11 cellular contexts compared by ENCODE assay signal in genomic region chr3:82496890-82497560, GRCh38.
DNase-seq lines count a peak whose midpoint lies in the region; ATAC-seq, FAIRE-seq and TF ChIP-seq lines count a peak whose summit lies in the region.
"Had no signal": no experiment of that assay in that cellular context is flagged by ENCODE, and none has a peak within 500 bp of the region (broad histone marks: within the 10 kb centered on the region; RNA-seq: fewer than 3 reads in every experiment).

No MANE protein-coding gene starts in this region.

- H3K4me3 Mint-ChIP-seq in WTC11 = no peak overlapping the region
- H3K4me3 Mint-ChIP-seq: memory B cell had no signal

- H3K56ac ChIP-seq in mesendoderm (ENCODE audit: low read length) = no peak overlapping the region

- H3K27ac Mint-ChIP-seq in WTC11 = no peak overlapping the region
- H3K27ac Mint-ChIP-seq: memory B cell had no signal

- no peak overlapping the region for H3K9ac ChIP-seq in mesendoderm (ENCODE audit: low read length)

- H3K27ac ChIP-seq in mesendoderm (ENCODE audit: low read depth, low read length) = no peak overlapping the region
- H3K27ac ChIP-seq: brain microvascular endothelial cell had no signal

- DNase-seq in Jurkat, Clone E6-1 (ENCODE audit: low read depth, low spot score) = peak; percentile 51
- DNase-seq in WTC11 (ENCODE audit: low spot score) (peak; percentile 36), mesendoderm (peak; percentile 68), NCI-H510A (lab: John Stamatoyannopoulos, UW) (no peak)
- no peak for DNase-seq in stimulated activated CD4-positive, alpha-beta T cell treated with anti-CD3 and anti-CD28 coated beads, Interleukin-1b, Interleukin-23, amount 100 ng/mL, for 48 hours
- DNase-seq in activated CD8-positive, alpha-beta memory T cell treated with anti-CD3 and anti-CD28 coated beads, Interleukin-2, amount 50 U/mL, for 48 hours = no peak
- DNase-seq: brain microvascular endothelial cell, NCI-H526 treated with DMSO at 0.1 percent for 48 hours had no signal

- FAIRE-seq in G401.6 (lab: Jason Lieb, UNC) = peak; percentile 56

- H3K4me1 ChIP-seq in mesendoderm (ENCODE audit: control insufficient read depth, low read depth, low read length) = no peaks in the 10 kb centered on the region

- no peaks in the 10 kb centered on the region for H3K36me3 ChIP-seq in mesendoderm (ENCODE audit: control insufficient read depth, insufficient read depth, low read length)
- H3K36me3 ChIP-seq: brain microvascular endothelial cell had no signal

- peak; percentile 86 for ATAC-seq in WTC11
- no peak for ATAC-seq in HG02763 (IDR thresholded peaks at IDR 0.05; ENCODE audit: unreplicated experiment)

- no peak overlapping the region for H3K4me3 ChIP-seq in Jurkat, Clone E6-1 (ENCODE audit: low read length)
- H3K4me3 ChIP-seq in mesendoderm (ENCODE audit: low read length) = no peak overlapping the region

- no peaks in the 10 kb centered on the region for H3K27me3 ChIP-seq in mesendoderm (ENCODE audit: insufficient read depth, low read length, poor library complexity)
- H3K27me3 ChIP-seq: brain microvascular endothelial cell had no signal

- no peak; the same call in 1 of the 2 replicates for TF ChIP-seq CTCF in WTC11 (IDR thresholded peaks at IDR 0.05)

- H3K18ac ChIP-seq in mesendoderm (ENCODE audit: low read length) = no peak overlapping the region

- H3K79me2 ChIP-seq in mesendoderm (ENCODE audit: control insufficient read depth, insufficient read depth, low read length) = no peaks in the 10 kb centered on the region

- no peak overlapping the region for H4K8ac ChIP-seq in mesendoderm (ENCODE audit: low read depth, low read length)

- no peak overlapping the region for H2BK15ac ChIP-seq in mesendoderm (replicated peaks; ENCODE audit: low read depth)

- no peak overlapping the region for H2BK5ac ChIP-seq in mesendoderm (ENCODE audit: low read length)

- no peaks in the 10 kb centered on the region for H3K79me1 ChIP-seq in mesendoderm (ENCODE audit: low read length)

- H3K36me3 Mint-ChIP-seq in WTC11 = no peaks in the 10 kb centered on the region
- H3K36me3 Mint-ChIP-seq: memory B cell had no signal

- WGBS in mesendoderm (ENCODE audit: extremely low coverage, insufficient coverage, low lambda C conversion rate) = no CpG with 5 or more reads among the region's 8 CpGs

- POLR2A ChIA-PET in WTC11 (lab: Charles Lee) = no interaction called here

- H2BK120ac ChIP-seq in mesendoderm (ENCODE audit: low read depth, low read length) = no peak overlapping the region

- no peak overlapping the region for H3K4ac ChIP-seq in mesendoderm (ENCODE audit: low read depth, low read length)

- no peak overlapping the region for H2AK5ac ChIP-seq in mesendoderm (ENCODE audit: low read length)

- no peaks in the 10 kb centered on the region for H3K9me3 Mint-ChIP-seq in WTC11

- H3K4me1 Mint-ChIP-seq in WTC11 = peaks cover 2% of the 10 kb centered on the region
- H3K4me1 Mint-ChIP-seq: memory B cell had no signal

- H3K23ac ChIP-seq in mesendoderm (ENCODE audit: low read length) = no peak overlapping the region

- no peak overlapping the region for H3K4me2 ChIP-seq in mesendoderm (ENCODE audit: low read length)

- no peaks in the 10 kb centered on the region for H3K27me3 Mint-ChIP-seq in WTC11 (ENCODE audit: low read depth)
- H3K27me3 Mint-ChIP-seq: memory B cell had no signal

- CTCF ChIA-PET in WTC11 (lab: Charles Lee) = interaction anchor here (0.5 to 1.1 kb wide), 5 partner anchors 11 to 220 kb away, joined by 3 to 4 read pairs (median 3); no protein-coding TSS in a partner anchor

- H4K5ac ChIP-seq in mesendoderm (ENCODE audit: low read length) = no peak overlapping the region

TF ChIP-seq in WTC11, 78 proteins besides CTCF, POLR2A, EP300 and RAD21:
- no peak for TF ChIP-seq SOX15 (CRISPR knock-in tag; IDR thresholded peaks at IDR 0.05)
- no peak for TF ChIP-seq ZNF263 (CRISPR knock-in tag; IDR thresholded peaks at IDR 0.05; ENCODE audit: low read depth)
- TF ChIP-seq TP53 (CRISPR knock-in tag; IDR thresholded peaks at IDR 0.05) = no peak
- no peak for TF ChIP-seq ETV6 (CRISPR knock-in tag; IDR thresholded peaks at IDR 0.05)
- no peak for TF ChIP-seq NR2C2 (CRISPR knock-in tag; IDR thresholded peaks at IDR 0.05)
- no peak for TF ChIP-seq ZNF416 (CRISPR knock-in tag; IDR thresholded peaks at IDR 0.05)
- no peak for TF ChIP-seq E2F4 (CRISPR knock-in tag; IDR thresholded peaks at IDR 0.05; ENCODE audit: borderline replicate concordance, low read depth)
- TF ChIP-seq ZNF232 (CRISPR knock-in tag; IDR thresholded peaks at IDR 0.05) = no peak

Comparison
In these comparisons a context has a peak if more than half of its experiments do, and no peak if none do; other contexts are left out.
1. DNase-seq: peak in Jurkat, Clone E6-1 (single experiment), WTC11 (single experiment) and mesendoderm (single experiment); none in NCI-H510A (single experiment), stimulated activated CD4-positive, alpha-beta T cell treated with anti-CD3 and anti-CD28 coated beads, Interleukin-1b, Interleukin-23, amount 100 ng/mL, for 48 hours (single experiment) and activated CD8-positive, alpha-beta memory T cell treated with anti-CD3 and anti-CD28 coated beads, Interleukin-2, amount 50 U/mL, for 48 hours (single experiment).